Comparison of ENCODE assay signal across 19 cellular contexts in genomic region chr18:69872661-69873060, GRCh38.
DNase-seq lines count a peak whose midpoint lies in the region; ATAC-seq and TF ChIP-seq lines count a peak whose summit lies in the region.
"Had no signal": no experiment of that assay in that cellular context is flagged by ENCODE, and none has a peak within 500 bp of the region (broad histone marks: within the 10 kb centered on the region; RNA-seq: fewer than 3 reads in every experiment).

No MANE protein-coding gene starts in this region.

- no peaks in the 10 kb centered on the region for H3K9me3 ChIP-seq in T-helper 17 cell (ENCODE audit: control insufficient read depth, low read length, poor library complexity, severe bottlenecking)
- H3K9me3 ChIP-seq: Peyer's patch had no signal

- no peak for DNase-seq in activated naive CD4-positive, alpha-beta T cell treated with Interleukin-2 at 50 U/mL for 16 hours
- DNase-seq in T-helper 17 cell (no peak), progenitor cell of endocrine pancreas (ENCODE audit: low spot score, unreplicated experiment) (no peak), NCI-H748 treated with DMSO at 0.1 percent for 48 hours (lab: John Stamatoyannopoulos, UW) (no peak)
- no peak for DNase-seq in effector memory CD8-positive, alpha-beta T cell
- DNase-seq: EL, HFFc6, KG1, NCI-H1436 treated with DMSO at 0.1 percent for 48 hours, NCI-H2029 treated with DMSO at 0.1 percent for 48 hours, NCI-H2171 treated with DMSO at 0.1 percent for 48 hours, NCI-H774, Peyer's patch had no signal

- no peak for TF ChIP-seq CTCF in progenitor cell of endocrine pancreas (IDR thresholded peaks at IDR 0.05; ENCODE audit: unreplicated experiment)

- H3K27me3 Mint-ChIP-seq in activated naive CD4-positive, alpha-beta T cell treated with anti-CD3 and anti-CD28 coated beads, Interleukin-2, amount 50 U/mL, for 24 hours = no peaks in the 10 kb centered on the region
- H3K27me3 Mint-ChIP-seq in T-helper 17 cell = no peaks in the 10 kb centered on the region
- H3K27me3 Mint-ChIP-seq in effector memory CD8-positive, alpha-beta T cell = no peaks in the 10 kb centered on the region
- no peaks in the 10 kb centered on the region for H3K27me3 Mint-ChIP-seq in progenitor cell of endocrine pancreas

- no peak overlapping the region for H3K4me3 Mint-ChIP-seq in activated naive CD4-positive, alpha-beta T cell treated with anti-CD3 and anti-CD28 coated beads, Interleukin-2, amount 50 U/mL, for 24 hours
- H3K4me3 Mint-ChIP-seq in T-helper 17 cell = no peak overlapping the region
- H3K4me3 Mint-ChIP-seq in effector memory CD8-positive, alpha-beta T cell = no peak overlapping the region
- H3K4me3 Mint-ChIP-seq in progenitor cell of endocrine pancreas (ENCODE audit: low read depth) = no peak overlapping the region
- H3K4me3 Mint-ChIP-seq: CD14-positive monocyte, HFFc6 had no signal

- ATAC-seq in T-helper 17 cell = no peak
- no peak for ATAC-seq in effector memory CD8-positive, alpha-beta T cell (replicated peaks)
- ATAC-seq in GM21737 (IDR thresholded peaks at IDR 0.05; ENCODE audit: unreplicated experiment) = no peak
- ATAC-seq in GM18517 (IDR thresholded peaks at IDR 0.05; ENCODE audit: unreplicated experiment) = no peak
- ATAC-seq: HepG2, Right ventricle myocardium inferior had no signal

- H3K4me1 Mint-ChIP-seq in activated naive CD4-positive, alpha-beta T cell treated with anti-CD3 and anti-CD28 coated beads, Interleukin-2, amount 50 U/mL, for 24 hours = peaks cover 17% of the 10 kb centered on the region
- peaks cover 19% of the 10 kb centered on the region for H3K4me1 Mint-ChIP-seq in T-helper 17 cell
- peaks cover 16 to 21% of the 10 kb centered on the region in 2 donors for H3K4me1 Mint-ChIP-seq in effector memory CD8-positive, alpha-beta T cell (ENCODE audit: low read depth in 2 of 2)
- no peaks in the 10 kb centered on the region for H3K4me1 Mint-ChIP-seq in progenitor cell of endocrine pancreas (ENCODE audit: low read depth)
- H3K4me1 Mint-ChIP-seq: CD14-positive monocyte had no signal

- peaks cover 21% of the 10 kb centered on the region for H3K36me3 Mint-ChIP-seq in activated naive CD4-positive, alpha-beta T cell treated with anti-CD3 and anti-CD28 coated beads, Interleukin-2, amount 50 U/mL, for 24 hours
- peaks cover 10% of the 10 kb centered on the region for H3K36me3 Mint-ChIP-seq in T-helper 17 cell (ENCODE audit: low read depth)
- peaks cover 32% of the 10 kb centered on the region for H3K36me3 Mint-ChIP-seq in effector memory CD8-positive, alpha-beta T cell (ENCODE audit: insufficient read depth)
- no peaks in the 10 kb centered on the region for H3K36me3 Mint-ChIP-seq in progenitor cell of endocrine pancreas (ENCODE audit: insufficient read depth)
- H3K36me3 Mint-ChIP-seq: CD14-positive monocyte had no signal

- no peaks in the 10 kb centered on the region for H3K9me3 Mint-ChIP-seq in activated naive CD4-positive, alpha-beta T cell treated with anti-CD3 and anti-CD28 coated beads, Interleukin-2, amount 50 U/mL, for 24 hours
- no peaks in the 10 kb centered on the region for H3K9me3 Mint-ChIP-seq in effector memory CD8-positive, alpha-beta T cell
- H3K9me3 Mint-ChIP-seq in progenitor cell of endocrine pancreas (ENCODE audit: low read depth) = no peaks in the 10 kb centered on the region
- H3K9me3 Mint-ChIP-seq: HFFc6 had no signal

- H3K27ac Mint-ChIP-seq in activated naive CD4-positive, alpha-beta T cell treated with anti-CD3 and anti-CD28 coated beads, Interleukin-2, amount 50 U/mL, for 24 hours = peak overlapping the region; percentile 47
- H3K27ac Mint-ChIP-seq in T-helper 17 cell (peak overlapping the region; percentile 41), progenitor cell of endocrine pancreas (peak overlapping the region; percentile 42)
- peak overlapping the region; percentile 26 to 78 for H3K27ac Mint-ChIP-seq in effector memory CD8-positive, alpha-beta T cell
- H3K27ac Mint-ChIP-seq: CD14-positive monocyte, HFFc6 had no signal
